ENCODE assay signal across 26 cellular contexts in genomic region chr18:41043876-41044275, GRCh38.
"Had no signal": no experiment of that assay in that cellular context is flagged by ENCODE, and none has a peak within 500 bp of the region (broad histone marks: within the 10 kb centered on the region; RNA-seq: fewer than 3 reads in every experiment).

No MANE protein-coding gene starts in this region.

- H3K9me3 ChIP-seq: adrenal gland had no signal

- ATAC-seq: activated CD4-positive, alpha-beta T cell treated with anti-CD3 and anti-CD28 coated beads for 36 hours; activated CD8-positive, alpha-beta memory T cell treated with anti-CD3 and anti-CD28 coated beads, Interleukin-2, amount 10 ng/mL, durations not matched to agents 7 days and 5 days; activated CD8-positive, alpha-beta T cell treated with anti-CD3 and anti-CD28 coated beads, Interleukin-2, amount 10 ng/mL, durations not matched to agents 7 days and 5 days; activated naive CD8-positive, alpha-beta T cell treated with anti-CD3 and anti-CD28 coated beads, Interleukin-2, amount 50 U/mL, for 24 hours; esophagus mucosa had no signal

- H3K4me3 ChIP-seq: adrenal gland, coronary artery, dorsolateral prefrontal cortex had no signal

- H3K27ac ChIP-seq: adrenal gland, brain microvascular endothelial cell, coronary artery, dorsolateral prefrontal cortex had no signal

- H3K27me3 ChIP-seq: adrenal gland, brain microvascular endothelial cell, dorsolateral prefrontal cortex had no signal

- DNase-seq: activated CD4-positive, alpha-beta memory T cell treated with anti-CD3 and anti-CD28 coated beads for 36 hours; activated CD4-positive, alpha-beta T cell treated with anti-CD3 and anti-CD28 coated beads for 36 hours; activated CD4-positive, alpha-beta T cell treated with anti-CD3 and anti-CD28 coated beads, Interleukin-2, amount 10 ng/mL, durations not matched to agents 24 days and 14 days; activated CD4-positive, CD25-positive, alpha-beta regulatory T cell; activated CD4-positive, CD25-positive, alpha-beta regulatory T cell treated with anti-CD3 and anti-CD28 coated beads, Interleukin-2, amount 50 U/mL, for 72 hours; activated CD8-positive, alpha-beta memory T cell treated with anti-CD3 and anti-CD28 coated beads, Interleukin-2, amount 10 ng/mL, durations not matched to agents 7 days and 5 days; activated CD8-positive, alpha-beta memory T cell treated with anti-CD3 and anti-CD28 coated beads, Interleukin-2, amount 50 U/mL, for 4 hours; activated CD8-positive, alpha-beta T cell treated with anti-CD3 and anti-CD28 coated beads, Interleukin-2, amount 10 ng/mL, durations not matched to agents 7 days and 5 days; activated effector memory CD4-positive, alpha-beta T cell treated with anti-CD3 and anti-CD28 coated beads, Interleukin-2, amount 50 U/mL, for 16 hours; activated naive CD4-positive, alpha-beta T cell treated with anti-CD3 and anti-CD28 coated beads for 36 hours; activated naive CD8-positive, alpha-beta T cell treated with anti-CD3 and anti-CD28 coated beads for 36 hours; activated naive CD8-positive, alpha-beta T cell treated with anti-CD3 and anti-CD28 coated beads, Interleukin-2, amount 50 U/mL, for 24 hours; activated T-cell treated with anti-CD3 and anti-CD28 coated beads, Interleukin-2, amount 50 U/mL, for 1 hour; activated T-cell treated with anti-CD3 and anti-CD28 coated beads, Interleukin-2, amount 50 U/mL, for 48 hours; adrenal gland; amygdala; aorta; brain microvascular endothelial cell; dorsolateral prefrontal cortex; effector memory CD4-positive, alpha-beta T cell; endodermal cell; foreskin fibroblast; head of caudate nucleus; T-helper 2 cell had no signal

- H3K4me1 ChIP-seq: adrenal gland had no signal

- H3K36me3 ChIP-seq: adrenal gland, brain microvascular endothelial cell had no signal
